In the genomic region with DNA sequence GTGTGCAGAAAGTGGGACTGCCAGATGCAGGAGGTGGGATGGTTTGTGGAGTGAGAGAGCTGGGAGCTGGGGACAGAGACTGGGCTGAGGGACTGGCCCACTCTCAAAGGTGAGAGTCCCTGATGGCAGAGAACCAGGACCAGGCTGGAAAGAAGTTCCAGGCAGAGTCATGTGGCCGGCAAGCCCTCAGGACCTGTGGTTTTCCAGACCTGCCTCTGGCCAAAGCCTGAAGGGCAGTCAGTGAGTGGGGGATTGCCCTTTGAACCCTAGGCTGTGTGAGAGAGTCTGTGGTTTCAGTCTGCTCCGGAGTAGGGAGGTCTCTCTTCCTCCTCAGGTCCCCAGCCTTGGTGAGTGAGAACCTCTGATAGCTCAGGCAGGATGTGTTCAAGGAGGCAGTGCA, we compare ENCODE assay signal across 25 cellular contexts. TPM values are rescaled to one million over a fixed set of nuclear protein-coding genes. Genes with fewer than 3 reads are reported as not detected.
"Had no signal": no experiment of that assay in that cellular context is flagged by ENCODE, and none has a peak within 500 bp of the region (broad histone marks: within the 10 kb centered on the region; RNA-seq: fewer than 3 reads in every experiment).

No MANE protein-coding gene starts in this region.

- H3K36me3 ChIP-seq: brain microvascular endothelial cell, cardiac muscle cell, MG63, Peyer's patch had no signal

- H3K4me1 ChIP-seq: Peyer's patch had no signal

- FAIRE-seq: TTC549 had no signal

- H3K4me3 ChIP-seq: cardiac muscle cell, MG63, Peyer's patch had no signal

- H3K9me3 ChIP-seq: MG63, Peyer's patch had no signal

- H3K9ac ChIP-seq: KMS-11 had no signal

- H3K27me3 ChIP-seq: brain microvascular endothelial cell, MG63, Peyer's patch had no signal

- H3K27ac ChIP-seq: brain microvascular endothelial cell, cardiac muscle cell, KMS-11, Peyer's patch, RWPE1 had no signal

- H3K4me2 ChIP-seq: KMS-11 had no signal

- ATAC-seq: activated CD8-positive, alpha-beta memory T cell treated with anti-CD3 and anti-CD28 coated beads, Interleukin-2, amount 10 ng/mL, durations not matched to agents 7 days and 5 days had no signal

- DNase-seq: activated B cell treated with CpG ODN at 0.5 μM for 24 hours; activated CD4-positive, alpha-beta T cell treated with anti-CD3 and anti-CD28 coated beads for 1 hour; activated CD4-positive, alpha-beta T cell treated with anti-CD3 and anti-CD28 coated beads, Interleukin-2, amount 10 ng/mL, durations not matched to agents 24 days and 14 days; activated CD4-positive, alpha-beta T cell treated with anti-CD3 and anti-CD28 coated beads, Interleukin-2, amount 50 U/mL, for 48 hours; activated CD8-positive, alpha-beta memory T cell treated with anti-CD3 and anti-CD28 coated beads, Interleukin-2, amount 10 ng/mL, durations not matched to agents 7 days and 5 days; activated gamma-delta T cell; activated naive CD4-positive, alpha-beta T cell treated with anti-CD3 and anti-CD28 coated beads for 36 hours; activated T-cell treated with anti-CD3 and anti-CD28 coated beads, Interleukin-2, amount 50 U/mL, for 24 hours; brain microvascular endothelial cell; MG63; MV-4-11; NCI-H1092 treated with DMSO at 0.1 percent for 48 hours; NCI-H1436 treated with DMSO at 0.1 percent for 48 hours; NCI-H187; NCI-H2081; NCI-H446; NCI-H524; SHP77 treated with DMSO at 0.1 percent for 48 hours had no signal

RNA-seq across cellular contexts. Expression of a gene that starts 17.0 kb away (rescaled TPM):
- total RNA-seq: activated B cell treated with CpG ODN at 0.5 μM for 24 hours; activated CD4-positive, alpha-beta T cell treated with anti-CD3 and anti-CD28 coated beads, Interleukin-2, amount 10 ng/mL, durations not matched to agents 24 days and 14 days; activated CD8-positive, alpha-beta memory T cell treated with anti-CD3 and anti-CD28 coated beads, Interleukin-2, amount 10 ng/mL, durations not matched to agents 7 days and 5 days; activated naive CD4-positive, alpha-beta T cell treated with anti-CD3 and anti-CD28 coated beads for 36 hours; activated T-helper 1 cell treated with anti-CD3 and anti-CD28 coated beads, Interleukin-12 subunit alpha, Interleukin-12 subunit beta, Interleukin-2, Interleukin-4 antibody, amounts not matched to agents 30 ng/mL and 10 ng/mL and 1 ng/mL, durations not matched to agents 14 hours and 24 hours and 36 hours; cardiac muscle cell had no signal

RNA-seq across cellular contexts. Expression of a gene that starts 32.2 kb away (rescaled TPM):
- total RNA-seq: activated B cell treated with CpG ODN at 0.5 μM for 24 hours; activated CD4-positive, alpha-beta T cell treated with anti-CD3 and anti-CD28 coated beads, Interleukin-2, amount 10 ng/mL, durations not matched to agents 24 days and 14 days; activated CD8-positive, alpha-beta memory T cell treated with anti-CD3 and anti-CD28 coated beads, Interleukin-2, amount 10 ng/mL, durations not matched to agents 7 days and 5 days; activated naive CD4-positive, alpha-beta T cell treated with anti-CD3 and anti-CD28 coated beads for 36 hours; activated T-helper 1 cell treated with anti-CD3 and anti-CD28 coated beads, Interleukin-12 subunit alpha, Interleukin-12 subunit beta, Interleukin-2, Interleukin-4 antibody, amounts not matched to agents 30 ng/mL and 10 ng/mL and 1 ng/mL, durations not matched to agents 14 hours and 24 hours and 36 hours; cardiac muscle cell; Peyer's patch; SK-MEL-5 had no signal
- polyA plus RNA-seq: cardiac muscle cell had no signal
